In genomic region chr3:113051827-113052226, GRCh38 we compare ENCODE assay signal across 11 cellular contexts.
DNase-seq lines count a peak whose midpoint lies in the region; ATAC-seq, FAIRE-seq and TF ChIP-seq lines count a peak whose summit lies in the region.
"Had no signal": no experiment of that assay in that cellular context is flagged by ENCODE, and none has a peak within 500 bp of the region (broad histone marks: within the 10 kb centered on the region; RNA-seq: fewer than 3 reads in every experiment).

No MANE protein-coding gene starts in this region.

- intact Hi-C loops in activated CD4-positive, alpha-beta T cell treated with anti-CD3 and anti-CD28 coated beads for 36 hours (cut with DNase I, micrococcal nuclease) = loop anchor here (1.0 to 10.0 kb wide), 6 partner anchors 84 to 693 kb away; no protein-coding TSS in a partner anchor
- intact Hi-C loops in transverse colon (cut with DNase I; ENCODE audit: low total_unique reads) = loop anchor here (2.0 kb wide), 1 partner anchor 237 kb away; no protein-coding TSS in a partner anchor

- H3K36me3 ChIP-seq in H1 (ENCODE audit: control insufficient read depth in 2 of 4, insufficient read depth in 4 of 4, low read length in 3 of 4) (no peaks in the 10 kb centered on the region), transverse colon (no peaks in the 10 kb centered on the region)
- H3K36me3 ChIP-seq: neutrophil had no signal

- H3K23ac ChIP-seq in H1 (ENCODE audit: insufficient read length) = no peak overlapping the region

- no peak overlapping the region for H4K5ac ChIP-seq in H1 (ENCODE audit: insufficient read length, low read depth, low read length)

- TF ChIP-seq EP300 in H1 (IDR thresholded peaks at IDR 0.05; ENCODE audit: borderline replicate concordance in 1 of 2, low read depth in 2 of 2, low read length in 2 of 2) = no peak
- TF ChIP-seq EP300 in transverse colon (IDR thresholded peaks at IDR 0.05; ENCODE audit: low read depth) = no peak

- H3K4me1 Mint-ChIP-seq in activated CD4-positive, alpha-beta T cell treated with anti-CD3 and anti-CD28 coated beads for 36 hours = peaks cover 2% of the 10 kb centered on the region

- ATAC-seq in activated CD4-positive, alpha-beta T cell treated with anti-CD3 and anti-CD28 coated beads for 36 hours = peak; percentile 43
- ATAC-seq in HG03097 (IDR thresholded peaks at IDR 0.05; ENCODE audit: low FRiP score, unreplicated experiment) = no peak

- H3K18ac ChIP-seq in H1 (ENCODE audit: extremely low read depth, low read length) = peak overlapping the region; percentile 54; the same call in 1 of the 2 replicates

- no peaks in the 10 kb centered on the region for H3K36me3 Mint-ChIP-seq in activated CD4-positive, alpha-beta T cell treated with anti-CD3 and anti-CD28 coated beads for 36 hours (ENCODE audit: low read depth)

- in situ Hi-C loops in transverse colon (cut with MboI; ENCODE audit: low pct_ligation_motif_present in 1 of 4, low pct_unique_long_range_greater_than_20kb in 1 of 4, low sequenced_read_pairs in 3 of 4) = loop anchor here in 3 of 4 donors (5.0 to 10.0 kb wide), 3 partner anchors 233 to 243 kb away; no protein-coding TSS in a partner anchor

- H3K27me3 ChIP-seq in H1 (replicated peaks in 1 of 4; ENCODE audit: control insufficient read depth in 3 of 4, extremely low read depth in 1 of 4, insufficient read depth in 3 of 4, low read length in 3 of 4) = peaks cover 0 to 3% (median 1%) of the 10 kb centered on the region in 4 experiments; a peak in 1 of 7 replicates
- H3K27me3 ChIP-seq in transverse colon = no peaks in the 10 kb centered on the region
- H3K27me3 ChIP-seq: neutrophil had no signal

- H3K4me2 ChIP-seq in H1 (ENCODE audit: insufficient read depth in 1 of 2, low read depth in 2 of 2, low read length in 2 of 2) = no peak overlapping the region

- no peaks in the 10 kb centered on the region for H3K4me1 ChIP-seq in H1 (replicated peaks in 1 of 4; ENCODE audit: control insufficient read depth in 3 of 4, insufficient read depth in 4 of 4, low read length in 3 of 4)
- H3K4me1 ChIP-seq in transverse colon = peaks cover 0 to 9% (median 0%) of the 10 kb centered on the region in 4 donors

- H3K4me3 ChIP-seq in H1 (ENCODE audit: extremely low read depth in 1 of 4, insufficient read depth in 2 of 4, low read depth in 3 of 4, low read length in 4 of 4) = no peak overlapping the region
- H3K4me3 ChIP-seq in transverse colon = no peak overlapping the region

- H3K4ac ChIP-seq in H1 (replicated peaks; ENCODE audit: insufficient read length, low read depth, low read length) = peak overlapping the region; percentile 16

- H2BK120ac ChIP-seq in H1 (replicated peaks; ENCODE audit: low read depth, low read length) = no peak overlapping the region

- no peak overlapping the region for H3K9ac ChIP-seq in H1 (replicated peaks in 1 of 4; ENCODE audit: extremely low read depth in 1 of 4, low read depth in 3 of 4, low read length in 3 of 4)

- DNase-seq in activated CD4-positive, alpha-beta T cell treated with anti-CD3 and anti-CD28 coated beads for 36 hours = peak; percentile 11
- DNase-seq in activated CD4-positive, alpha-beta T cell treated with anti-CD3 and anti-CD28 coated beads for 1 hour = no peak
- DNase-seq in H1 (ENCODE audit: low read depth in 1 of 2, low spot score in 2 of 2) (no peak), myocyte (ENCODE audit: low read depth) (peak; percentile 24), transverse colon (no peak), SKM-1 treated with dmso at 0.1 percent for 144 hours (lab: John Stamatoyannopoulos, UW; ENCODE audit: unreplicated experiment) (no peak)
- DNase-seq in stimulated activated CD4-positive, alpha-beta T cell treated with anti-CD3 and anti-CD28 coated beads, Interleukin-1b, Interleukin-23, amount 100 ng/mL, for 48 hours = no peak

- H2AFZ ChIP-seq in H1 (ENCODE audit: low read length) = peak overlapping the region; percentile 93; the same call in 1 of the 2 replicates

- no peak for TF ChIP-seq POLR2A in H1 (IDR thresholded peaks at IDR 0.05; ENCODE audit: control extremely low read depth in 1 of 2, low read depth in 2 of 2, low read length in 2 of 2)
- TF ChIP-seq POLR2A in transverse colon (IDR thresholded peaks at IDR 0.05) = no peak

- peaks cover 2% of the 10 kb centered on the region; the same call in 1 of the 2 replicates for H3K23me2 ChIP-seq in H1 (ENCODE audit: low read depth, low read length)

- H2BK20ac ChIP-seq in H1 (ENCODE audit: low read length) = no peak overlapping the region

- peak overlapping the region; percentile 11 for H3K4me3 Mint-ChIP-seq in activated CD4-positive, alpha-beta T cell treated with anti-CD3 and anti-CD28 coated beads for 36 hours
- H3K4me3 Mint-ChIP-seq: activated CD4-positive, alpha-beta memory T cell treated with anti-CD3 and anti-CD28 coated beads, Interleukin-2, amount 10 ng/mL, durations not matched to agents 7 days and 5 days; activated naive CD4-positive, alpha-beta T cell treated with anti-CD3 and anti-CD28 coated beads, Interleukin-2, amount 50 U/mL, for 24 hours had no signal

- H3K56ac ChIP-seq in H1 (replicated peaks; ENCODE audit: insufficient read length, low read depth, low read length) = no peak overlapping the region

- no peaks in the 10 kb centered on the region for H3K79me1 ChIP-seq in H1 (ENCODE audit: low read depth, low read length)

- H2BK5ac ChIP-seq in H1 (ENCODE audit: low read depth, low read length) = no peak overlapping the region

- TF ChIP-seq RAD21 in H1 (IDR thresholded peaks at IDR 0.05 in 1 of 2, conservative IDR thresholded peaks at IDR 0.05 in 1 of 2; ENCODE audit: low read depth in 2 of 2, low read length in 2 of 2) = no peak

- POLR2A ChIA-PET in activated CD4-positive, alpha-beta T cell treated with anti-CD3 and anti-CD28 coated beads for 36 hours (lab: Charles Lee) = no interaction called here
- POLR2A ChIA-PET in H1 (lab: Charles Lee; ENCODE audit: partially characterized antibody) = no interaction called here

- H3K14ac ChIP-seq in H1 (ENCODE audit: insufficient read length) = no peak overlapping the region

- no peaks in the 10 kb centered on the region for H3K27me3 Mint-ChIP-seq in activated CD4-positive, alpha-beta T cell treated with anti-CD3 and anti-CD28 coated beads for 36 hours
- H3K27me3 Mint-ChIP-seq: activated CD4-positive, alpha-beta memory T cell treated with anti-CD3 and anti-CD28 coated beads, Interleukin-2, amount 10 ng/mL, durations not matched to agents 7 days and 5 days; activated naive CD4-positive, alpha-beta T cell treated with anti-CD3 and anti-CD28 coated beads, Interleukin-2, amount 50 U/mL, for 24 hours had no signal

- 78% methylated on average over 3 of the region's 3 CpGs; no CpG with 5 or more reads in 1 of the 2 experiments for WGBS in H1 (ENCODE audit: extremely low coverage in 1 of 2, insufficient coverage in 1 of 2, insufficient read length in 1 of 2, insufficient replicate concordance in 2 of 2, low coverage in 1 of 2, low lambda C conversion rate in 2 of 2, missing lambda C conversion rate in 1 of 2), 2 experiments
- 58 to 78% methylated on average over 3 of the region's 3 CpGs for WGBS in transverse colon (ENCODE audit: low coverage in 1 of 2), 2 donors

- no peak for TF ChIP-seq CTCF in H1 (IDR thresholded peaks at IDR 0.05; ENCODE audit: control extremely low read depth in 1 of 3, insufficient read depth in 1 of 3, low read depth in 1 of 3, low read length in 3 of 3)
- TF ChIP-seq CTCF in transverse colon (IDR thresholded peaks at IDR 0.05) = no peak

- no peak overlapping the region for H4K91ac ChIP-seq in H1 (replicated peaks; ENCODE audit: insufficient read length, low read length)

- H3K9me3 ChIP-seq in H1 (ENCODE audit: insufficient read depth in 2 of 2, low read depth in 1 of 2, low read length in 1 of 2) = peaks cover 0 to 3% of the 10 kb centered on the region in 2 experiments; a peak in 1 of 4 replicates
- no peaks in the 10 kb centered on the region for H3K9me3 ChIP-seq in transverse colon
- H3K9me3 ChIP-seq: neutrophil had no signal

- peak overlapping the region; percentile 77 for H2BK12ac ChIP-seq in H1 (ENCODE audit: low read depth, low read length)

- H3K27ac Mint-ChIP-seq in activated CD4-positive, alpha-beta T cell treated with anti-CD3 and anti-CD28 coated beads for 36 hours = no peak overlapping the region
- H3K27ac Mint-ChIP-seq: activated CD4-positive, alpha-beta memory T cell treated with anti-CD3 and anti-CD28 coated beads, Interleukin-2, amount 10 ng/mL, durations not matched to agents 7 days and 5 days; activated naive CD4-positive, alpha-beta T cell treated with anti-CD3 and anti-CD28 coated beads, Interleukin-2, amount 50 U/mL, for 24 hours had no signal

- no peak overlapping the region for H2AK5ac ChIP-seq in H1 (ENCODE audit: low read depth, low read length)

- FAIRE-seq in H1 (lab: Jason Lieb, UNC) = no peak

- no peak overlapping the region for H2BK15ac ChIP-seq in H1 (ENCODE audit: low read length)

- no peak overlapping the region for H4K8ac ChIP-seq in H1 (ENCODE audit: extremely low read depth, insufficient read depth, low read length)

- no peaks in the 10 kb centered on the region for H3K79me2 ChIP-seq in H1 (ENCODE audit: control insufficient read depth in 1 of 2, insufficient read depth in 2 of 2, low read length in 2 of 2)

- H4K20me1 ChIP-seq in H1 (replicated peaks in 1 of 2; ENCODE audit: control insufficient read depth in 1 of 2, insufficient read depth in 2 of 2, low read length in 2 of 2) = no peaks in the 10 kb centered on the region

- H3K27ac ChIP-seq in H1 (ENCODE audit: low read depth, low read length) (no peak overlapping the region), transverse colon (peak overlapping the region; percentile 48 to 79 (median 64))
- H3K27ac ChIP-seq: neutrophil had no signal

- H3K9me3 Mint-ChIP-seq in activated CD4-positive, alpha-beta T cell treated with anti-CD3 and anti-CD28 coated beads for 36 hours (ENCODE audit: low read depth) = no peaks in the 10 kb centered on the region
- H3K9me3 Mint-ChIP-seq: activated CD4-positive, alpha-beta memory T cell treated with anti-CD3 and anti-CD28 coated beads, Interleukin-2, amount 10 ng/mL, durations not matched to agents 7 days and 5 days; activated naive CD4-positive, alpha-beta T cell treated with anti-CD3 and anti-CD28 coated beads, Interleukin-2, amount 50 U/mL, for 24 hours had no signal

- CTCF ChIA-PET in activated CD4-positive, alpha-beta T cell treated with anti-CD3 and anti-CD28 coated beads for 36 hours (lab: Charles Lee) = interaction anchor here (0.8 to 4.7 kb wide), 3 partner anchors 226 to 526 kb away, joined by 4 to 31 read pairs (median 7); no protein-coding TSS in a partner anchor
- CTCF ChIA-PET in H1 (lab: Charles Lee; ENCODE audit: partially characterized antibody) = interaction anchor here (0.8 to 10.8 kb wide), 9 partner anchors 9 to 235 kb away, joined by 3 to 108 read pairs (median 4); no protein-coding TSS in a partner anchor

TF ChIP-seq in H1, 55 proteins besides CTCF, POLR2A, EP300 and RAD21 (continues in another document):
- TF ChIP-seq SP4 (IDR thresholded peaks at IDR 0.05; ENCODE audit: low read length) (no peak), JUND (IDR thresholded peaks at IDR 0.05; ENCODE audit: low read length) (no peak), TAF7 (optimal IDR thresholded peaks at IDR 0.05; ENCODE audit: borderline replicate concordance, low read depth, low read length) (no peak), CREB1 (IDR thresholded peaks at IDR 0.05) (no peak), FOSL1 (IDR thresholded peaks at IDR 0.05; ENCODE audit: insufficient read depth, low read depth, low read length) (no peak), NANOG (IDR thresholded peaks at IDR 0.05; ENCODE audit: insufficient read depth, low read depth, low read length, poor library complexity, severe bottlenecking) (no peak)

Comparison
In these comparisons a context has a peak if more than half of its experiments do, and no peak if none do; other contexts are left out.
1. DNase-seq: peak in activated CD4-positive, alpha-beta T cell treated with anti-CD3 and anti-CD28 coated beads for 36 hours (single experiment) and myocyte (single experiment); none in activated CD4-positive, alpha-beta T cell treated with anti-CD3 and anti-CD28 coated beads for 1 hour (single experiment), H1 (0 of 2), transverse colon (single experiment), SKM-1 treated with dmso at 0.1 percent for 144 hours (single experiment) and stimulated activated CD4-positive, alpha-beta T cell treated with anti-CD3 and anti-CD28 coated beads, Interleukin-1b, Interleukin-23, amount 100 ng/mL, for 48 hours (single experiment).